In genomic region chr2:69581774-69582581, GRCh38 we compare ENCODE assay signal across 9 cellular contexts.
DNase-seq lines count a peak whose midpoint lies in the region; ATAC-seq and TF ChIP-seq lines count a peak whose summit lies in the region.
"Had no signal": no experiment of that assay in that cellular context is flagged by ENCODE, and none has a peak within 500 bp of the region (broad histone marks: within the 10 kb centered on the region; RNA-seq: fewer than 3 reads in every experiment).

No MANE protein-coding gene starts in this region.

- no peak for TF ChIP-seq CTCF in thyroid gland (IDR thresholded peaks at IDR 0.05)

- ATAC-seq in T-cell (replicated peaks in 1 of 4): peak in 3 of 4 experiments; percentile 30 to 46 (median 35)
- ATAC-seq in left ventricle myocardium superior: peak; percentile 33
- no peak for ATAC-seq in HG03025 (IDR thresholded peaks at IDR 0.05; ENCODE audit: low FRiP score, unreplicated experiment)

- no peak for TF ChIP-seq POLR2A in thyroid gland (IDR thresholded peaks at IDR 0.05)

- peaks cover 95% of the 10 kb centered on the region for H3K4me1 Mint-ChIP-seq in activated naive CD4-positive, alpha-beta T cell treated with anti-CD3 and anti-CD28 coated beads, Interleukin-2, amount 50 U/mL, for 24 hours
- peaks cover 93 to 98% (median 93%) of the 10 kb centered on the region in 3 donors for H3K4me1 Mint-ChIP-seq in T-cell

- intact Hi-C loops in left ventricle myocardium superior (cut with micrococcal nuclease): no loop called here
- intact Hi-C loops in thyroid gland (cut with DNase I): no loop called here

- H3K36me3 Mint-ChIP-seq in activated naive CD4-positive, alpha-beta T cell treated with anti-CD3 and anti-CD28 coated beads, Interleukin-2, amount 50 U/mL, for 24 hours: peaks cover 8% of the 10 kb centered on the region
- peaks cover 7% of the 10 kb centered on the region for H3K36me3 Mint-ChIP-seq in T-cell

- H3K9me3 ChIP-seq in thyroid gland: no peaks in the 10 kb centered on the region

- POLR2A ChIA-PET in T-cell (lab: Charles Lee): interaction anchor here (0.6 to 0.7 kb wide), 4 partner anchors 25 to 70 kb away, joined by 3 to 9 read pairs (median 4); no protein-coding TSS in a partner anchor

- H3K27me3 Mint-ChIP-seq in activated naive CD4-positive, alpha-beta T cell treated with anti-CD3 and anti-CD28 coated beads, Interleukin-2, amount 50 U/mL, for 24 hours: no peaks in the 10 kb centered on the region
- H3K27me3 Mint-ChIP-seq in T-cell: no peaks in the 10 kb centered on the region

- H3K9me3 Mint-ChIP-seq in activated naive CD4-positive, alpha-beta T cell treated with anti-CD3 and anti-CD28 coated beads, Interleukin-2, amount 50 U/mL, for 24 hours: no peaks in the 10 kb centered on the region
- no peaks in the 10 kb centered on the region for H3K9me3 Mint-ChIP-seq in T-cell
- H3K9me3 Mint-ChIP-seq: brain had no signal

- H3K27ac ChIP-seq in thyroid gland: peak overlapping the region; percentile 76 to 98 (median 89)

- H3K4me1 ChIP-seq in thyroid gland: peaks cover 71 to 77% of the 10 kb centered on the region in 2 donors

- 63 to 65% methylated on average over 14 of the region's 14 CpGs for WGBS in thyroid gland, 2 donors

- H3K27ac Mint-ChIP-seq in activated naive CD4-positive, alpha-beta T cell treated with anti-CD3 and anti-CD28 coated beads, Interleukin-2, amount 50 U/mL, for 24 hours: peak overlapping the region; percentile 79
- peak overlapping the region; percentile 82 to 89 for H3K27ac Mint-ChIP-seq in T-cell

- no peaks in the 10 kb centered on the region for H3K36me3 ChIP-seq in thyroid gland

- no peak overlapping the region for H3K4me3 ChIP-seq in thyroid gland (replicated peaks in 1 of 3)

- H3K27me3 ChIP-seq in thyroid gland: no peaks in the 10 kb centered on the region

- no peak for DNase-seq in activated naive CD4-positive, alpha-beta T cell treated with Interleukin-2 at 50 U/mL for 16 hours
- DNase-seq in T-cell (peak in 4 of 34 experiments; percentile 4 to 24 (median 15)), left ventricle myocardium superior (no peak), thyroid gland (peak; percentile 84 to 86), mucosa of gallbladder (ENCODE audit: low spot score) (no peak), NCI-H1417 treated with DMSO at 0.1 percent for 48 hours (lab: John Stamatoyannopoulos, UW) (no peak)

- CTCF ChIA-PET in T-cell (lab: Charles Lee): interaction anchor here (0.5 to 2.6 kb wide), 11 partner anchors 9 to 1791 kb away, joined by 3 to 19 read pairs (median 3); no protein-coding TSS in a partner anchor

- H3K4me3 Mint-ChIP-seq in activated naive CD4-positive, alpha-beta T cell treated with anti-CD3 and anti-CD28 coated beads, Interleukin-2, amount 50 U/mL, for 24 hours: peak overlapping the region; percentile 78
- peak overlapping the region; percentile 38 to 72 (median 55) for H3K4me3 Mint-ChIP-seq in T-cell
- H3K4me3 Mint-ChIP-seq: brain had no signal

Comparison
In these comparisons a context has a peak if more than half of its experiments do, and no peak if none do; other contexts are left out.
1. DNase-seq: peak in thyroid gland (2 of 2); none in activated naive CD4-positive, alpha-beta T cell treated with Interleukin-2 at 50 U/mL for 16 hours (single experiment), left ventricle myocardium superior (single experiment), mucosa of gallbladder (single experiment) and NCI-H1417 treated with DMSO at 0.1 percent for 48 hours (single experiment).